18 cellular contexts compared by ENCODE assay signal in genomic region chr14:95071649-95072256, GRCh38.
"Had no signal": no experiment of that assay in that cellular context is flagged by ENCODE, and none has a peak within 500 bp of the region (broad histone marks: within the 10 kb centered on the region; RNA-seq: fewer than 3 reads in every experiment).

No MANE protein-coding gene starts in this region.

- H3K4me3 Mint-ChIP-seq: activated CD4-positive, alpha-beta T cell treated with anti-CD3 and anti-CD28 coated beads for 36 hours; activated naive CD8-positive, alpha-beta T cell treated with anti-CD3 and anti-CD28 coated beads, Interleukin-2, amount 10 ng/mL, durations not matched to agents 7 days and 5 days; activated T-helper 17 cell treated with anti-CD3 and anti-CD28 coated beads, Interleukin-2, amount 50 U/mL, for 72 hours; endodermal cell; memory B cell; naive thymus-derived CD4-positive, alpha-beta T cell; stimulated activated naive B cell treated with anti-CD40 and anti-IgM and Interleukin-4, amounts not matched to agents 10 μg/mL and 1 μg/mL and 100 μg/mL, for 72 hours; WTC11 had no signal

- H3K27ac Mint-ChIP-seq: activated CD4-positive, alpha-beta T cell treated with anti-CD3 and anti-CD28 coated beads for 36 hours; activated naive CD8-positive, alpha-beta T cell treated with anti-CD3 and anti-CD28 coated beads, Interleukin-2, amount 10 ng/mL, durations not matched to agents 7 days and 5 days; activated T-helper 17 cell treated with anti-CD3 and anti-CD28 coated beads, Interleukin-2, amount 50 U/mL, for 72 hours; endodermal cell; memory B cell; naive thymus-derived CD4-positive, alpha-beta T cell; stimulated activated naive B cell treated with anti-CD40 and anti-IgM and Interleukin-4, amounts not matched to agents 10 μg/mL and 1 μg/mL and 100 μg/mL, for 72 hours; WTC11 had no signal

- DNase-seq: activated CD4-positive, alpha-beta T cell treated with anti-CD3 and anti-CD28 coated beads for 36 hours; activated CD4-positive, alpha-beta T cell treated with anti-CD3 and anti-CD28 coated beads, Interleukin-2, amount 50 U/mL, for 48 hours; activated naive CD4-positive, alpha-beta T cell; activated naive CD8-positive, alpha-beta T cell treated with anti-CD3 and anti-CD28 coated beads, Interleukin-2, amount 10 ng/mL, durations not matched to agents 7 days and 5 days; amygdala; dorsolateral prefrontal cortex; endodermal cell; foreskin fibroblast; naive thymus-derived CD4-positive, alpha-beta T cell; sigmoid colon; stimulated activated naive B cell treated with anti-CD40 and anti-IgM and Interleukin-4, amounts not matched to agents 10 μg/mL and 1 μg/mL and 100 μg/mL, for 72 hours; thyroid gland had no signal

- H3K9me3 ChIP-seq: neutrophil, sigmoid colon, thyroid gland had no signal

- H3K27me3 ChIP-seq: sigmoid colon had no signal

- H3K9me3 Mint-ChIP-seq: activated T-helper 17 cell treated with anti-CD3 and anti-CD28 coated beads, Interleukin-2, amount 50 U/mL, for 72 hours; endodermal cell; WTC11 had no signal

- H3K4me3 ChIP-seq: dorsolateral prefrontal cortex, thyroid gland had no signal

- H3K4me1 Mint-ChIP-seq: activated CD4-positive, alpha-beta T cell treated with anti-CD3 and anti-CD28 coated beads for 36 hours; activated naive CD8-positive, alpha-beta T cell treated with anti-CD3 and anti-CD28 coated beads, Interleukin-2, amount 10 ng/mL, durations not matched to agents 7 days and 5 days; activated T-helper 17 cell treated with anti-CD3 and anti-CD28 coated beads, Interleukin-2, amount 50 U/mL, for 72 hours; memory B cell; stimulated activated naive B cell treated with anti-CD40 and anti-IgM and Interleukin-4, amounts not matched to agents 10 μg/mL and 1 μg/mL and 100 μg/mL, for 72 hours had no signal

- H3K36me3 ChIP-seq: neutrophil, sigmoid colon, thyroid gland had no signal

- H3K27ac ChIP-seq: dorsolateral prefrontal cortex, epithelial cell of prostate, neutrophil, parathyroid adenoma, thyroid gland had no signal

- H3K4me1 ChIP-seq: parathyroid adenoma, thyroid gland had no signal

- H3K36me3 Mint-ChIP-seq: activated naive CD8-positive, alpha-beta T cell treated with anti-CD3 and anti-CD28 coated beads, Interleukin-2, amount 10 ng/mL, durations not matched to agents 7 days and 5 days; naive thymus-derived CD4-positive, alpha-beta T cell; stimulated activated naive B cell treated with anti-CD40 and anti-IgM and Interleukin-4, amounts not matched to agents 10 μg/mL and 1 μg/mL and 100 μg/mL, for 72 hours; WTC11 had no signal
